ENCODE assay signal across 18 cellular contexts in genomic region chr11:93720522-93720921, GRCh38. TPM values are rescaled to one million over a fixed set of nuclear protein-coding genes. Genes with fewer than 3 reads are reported as not detected.
A peak's percentile ranks its signal among the peaks of the same experiment; 100 is the strongest.
DNase-seq lines count a peak whose midpoint lies in the region; ATAC-seq lines count a peak whose summit lies in the region.
"Had no signal": no experiment of that assay in that cellular context is flagged by ENCODE, and none has a peak within 500 bp of the region (broad histone marks: within the 10 kb centered on the region; RNA-seq: fewer than 3 reads in every experiment).

No MANE protein-coding gene starts in this region.

- no peaks in the 10 kb centered on the region for H3K27me3 Mint-ChIP-seq in CD4-positive, CD25-positive, alpha-beta regulatory T cell
- H3K27me3 Mint-ChIP-seq in naive B cell (no peaks in the 10 kb centered on the region), T-helper 17 cell (no peaks in the 10 kb centered on the region)
- H3K27me3 Mint-ChIP-seq in stimulated activated memory B cell treated with anti-CD40 and anti-IgM and Interleukin-4, amounts not matched to agents 10 μg/mL and 1 μg/mL and 100 μg/mL, for 72 hours = no peaks in the 10 kb centered on the region
- no peaks in the 10 kb centered on the region for H3K27me3 Mint-ChIP-seq in CD8-positive, alpha-beta memory T cell
- H3K27me3 Mint-ChIP-seq: CD4-positive, alpha-beta T cell had no signal

- peaks cover 11% of the 10 kb centered on the region for H3K4me1 ChIP-seq in CD4-positive, CD25-positive, alpha-beta regulatory T cell (ENCODE audit: control insufficient read depth, insufficient read depth, low read length, poor library complexity, severe bottlenecking)
- H3K4me1 ChIP-seq in CD8-positive, alpha-beta memory T cell (ENCODE audit: insufficient read depth, low read length) = peaks cover 15% of the 10 kb centered on the region
- H3K4me1 ChIP-seq: Caco-2, HAP-1 had no signal

- H3K27ac ChIP-seq in CD4-positive, CD25-positive, alpha-beta regulatory T cell (ENCODE audit: insufficient read depth, low read length, poor library complexity, severe bottlenecking) = no peak overlapping the region
- H3K27ac ChIP-seq in CD8-positive, alpha-beta memory T cell (ENCODE audit: low read depth, low read length) = no peak overlapping the region
- H3K27ac ChIP-seq: BLaER1, C4-2B had no signal

- H3K36me3 ChIP-seq in CD4-positive, CD25-positive, alpha-beta regulatory T cell (ENCODE audit: control insufficient read depth, insufficient read depth, low read length) = peaks cover 29% of the 10 kb centered on the region
- H3K36me3 ChIP-seq in CD8-positive, alpha-beta memory T cell (ENCODE audit: insufficient read depth, low read length) = peaks cover 7% of the 10 kb centered on the region

- peak overlapping the region in 2 of 3 donors; percentile 43 to 46 for H3K27ac Mint-ChIP-seq in CD4-positive, CD25-positive, alpha-beta regulatory T cell
- H3K27ac Mint-ChIP-seq in naive B cell (peak overlapping the region in 4 of 6 donors; percentile 7 to 91 (median 64)), T-helper 17 cell (no peak overlapping the region)
- H3K27ac Mint-ChIP-seq in stimulated activated memory B cell treated with anti-CD40 and anti-IgM and Interleukin-4, amounts not matched to agents 10 μg/mL and 1 μg/mL and 100 μg/mL, for 72 hours = peak overlapping the region; percentile 24
- H3K27ac Mint-ChIP-seq in CD8-positive, alpha-beta memory T cell = peak overlapping the region in 1 of 8 donors; percentile 50
- H3K27ac Mint-ChIP-seq: CD4-positive, alpha-beta T cell had no signal

- peaks cover 9 to 25% (median 17%) of the 10 kb centered on the region in 4 donors for H3K4me1 Mint-ChIP-seq in CD4-positive, CD25-positive, alpha-beta regulatory T cell
- H3K4me1 Mint-ChIP-seq in naive B cell (peaks cover 24 to 38% (median 32%) of the 10 kb centered on the region in 3 donors), T-helper 17 cell (peaks cover 7% of the 10 kb centered on the region)
- peaks cover 33% of the 10 kb centered on the region for H3K4me1 Mint-ChIP-seq in stimulated activated memory B cell treated with anti-CD40 and anti-IgM and Interleukin-4, amounts not matched to agents 10 μg/mL and 1 μg/mL and 100 μg/mL, for 72 hours
- peaks cover 18 to 23% (median 22%) of the 10 kb centered on the region in 3 donors for H3K4me1 Mint-ChIP-seq in CD8-positive, alpha-beta memory T cell

- H3K27me3 ChIP-seq in CD4-positive, CD25-positive, alpha-beta regulatory T cell (ENCODE audit: control insufficient read depth, insufficient read depth, low read length) = no peaks in the 10 kb centered on the region
- H3K27me3 ChIP-seq in CD8-positive, alpha-beta memory T cell (ENCODE audit: insufficient read depth, low read length, poor library complexity, severe bottlenecking) = no peaks in the 10 kb centered on the region
- H3K27me3 ChIP-seq: BLaER1 had no signal

- CTCF ChIA-PET in CD8-positive, alpha-beta memory T cell (lab: Charles Lee) = interaction anchor here (1.1 kb wide), 1 partner anchor 53 kb away, joined by 3 read pairs; no protein-coding TSS in a partner anchor

- POLR2A ChIA-PET in CD8-positive, alpha-beta memory T cell (lab: Charles Lee) = no interaction called here

- ATAC-seq in CD4-positive, CD25-positive, alpha-beta regulatory T cell (ENCODE audit: low read depth in 2 of 2) = no peak
- ATAC-seq in naive B cell (ENCODE audit: low read depth in 2 of 2) (no peak), GM19467 (IDR thresholded peaks at IDR 0.05; ENCODE audit: unreplicated experiment) (no peak), T-helper 17 cell (no peak)
- ATAC-seq in stimulated activated memory B cell treated with anti-CD40 and anti-IgM and Interleukin-4, amounts not matched to agents 10 μg/mL and 1 μg/mL and 100 μg/mL, for 72 hours = no peak
- ATAC-seq: GM12878 had no signal

- H3K9me3 ChIP-seq in CD4-positive, CD25-positive, alpha-beta regulatory T cell (ENCODE audit: control insufficient read depth in 2 of 2, low read length in 2 of 2) = no peaks in the 10 kb centered on the region
- no peaks in the 10 kb centered on the region for H3K9me3 ChIP-seq in T-helper 17 cell (ENCODE audit: control insufficient read depth, low read length, poor library complexity, severe bottlenecking)
- H3K9me3 ChIP-seq in CD8-positive, alpha-beta memory T cell (ENCODE audit: low read length) = no peaks in the 10 kb centered on the region
- H3K9me3 ChIP-seq: Caco-2, HAP-1 had no signal

- H3K4me3 ChIP-seq in CD4-positive, CD25-positive, alpha-beta regulatory T cell (ENCODE audit: low read depth, low read length) = no peak overlapping the region
- no peak overlapping the region for H3K4me3 ChIP-seq in CD8-positive, alpha-beta memory T cell (ENCODE audit: low read length)
- H3K4me3 ChIP-seq: BLaER1, GM12878, HAP-1 had no signal

- DNase-seq in CD4-positive, CD25-positive, alpha-beta regulatory T cell = no peak
- peak; percentile 10 for DNase-seq in NCI-H226
- no peak for DNase-seq in naive B cell
- DNase-seq in GM19240 (ENCODE audit: insufficient read length, low spot score) = no peak
- no peak for DNase-seq in T-helper 17 cell
- no peak for DNase-seq in CD8-positive, alpha-beta memory T cell
- DNase-seq: Caco-2; CD4-positive, alpha-beta T cell; DMS153; DND-41; GDM1; GOT3 had no signal

- no peak overlapping the region for H3K4me3 Mint-ChIP-seq in CD4-positive, CD25-positive, alpha-beta regulatory T cell
- peak overlapping the region in 1 of 8 donors; percentile 25 for H3K4me3 Mint-ChIP-seq in naive B cell
- H3K4me3 Mint-ChIP-seq in stimulated activated memory B cell treated with anti-CD40 and anti-IgM and Interleukin-4, amounts not matched to agents 10 μg/mL and 1 μg/mL and 100 μg/mL, for 72 hours = no peak overlapping the region
- H3K4me3 Mint-ChIP-seq in T-helper 17 cell = no peak overlapping the region
- H3K4me3 Mint-ChIP-seq in CD8-positive, alpha-beta memory T cell = no peak overlapping the region
- H3K4me3 Mint-ChIP-seq: CD4-positive, alpha-beta T cell had no signal

- H3K9me3 Mint-ChIP-seq in CD4-positive, CD25-positive, alpha-beta regulatory T cell = peaks cover 0 to 5% (median 0%) of the 10 kb centered on the region in 7 donors
- peaks cover 0 to 11% (median 5%) of the 10 kb centered on the region in 7 donors for H3K9me3 Mint-ChIP-seq in naive B cell
- H3K9me3 Mint-ChIP-seq in stimulated activated memory B cell treated with anti-CD40 and anti-IgM and Interleukin-4, amounts not matched to agents 10 μg/mL and 1 μg/mL and 100 μg/mL, for 72 hours = peaks cover 4% of the 10 kb centered on the region
- no peaks in the 10 kb centered on the region for H3K9me3 Mint-ChIP-seq in CD8-positive, alpha-beta memory T cell

- peaks cover 35% of the 10 kb centered on the region for H3K36me3 Mint-ChIP-seq in CD4-positive, CD25-positive, alpha-beta regulatory T cell
- H3K36me3 Mint-ChIP-seq in naive B cell (peaks cover 19 to 20% of the 10 kb centered on the region in 2 donors), T-helper 17 cell (ENCODE audit: low read depth) (peaks cover 3% of the 10 kb centered on the region)
- H3K36me3 Mint-ChIP-seq in stimulated activated memory B cell treated with anti-CD40 and anti-IgM and Interleukin-4, amounts not matched to agents 10 μg/mL and 1 μg/mL and 100 μg/mL, for 72 hours = peaks cover 56% of the 10 kb centered on the region
- H3K36me3 Mint-ChIP-seq in CD8-positive, alpha-beta memory T cell = peaks cover 14 to 51% (median 17%) of the 10 kb centered on the region in 3 donors

RNA-seq across cellular contexts. Expression of gene TAF1D, which starts 20.8 kb away (rescaled TPM):
- total RNA-seq in CD4-positive, CD25-positive, alpha-beta regulatory T cell = 162 TPM
- 10 to 100 TPM; 18.2 to 22.7 (median 19.4) TPM for polyA plus RNA-seq in CD4-positive, CD25-positive, alpha-beta regulatory T cell
- 10 to 100 TPM; 24.9 to 51.2 (median 36.0) TPM for polyA plus RNA-seq in naive B cell (ENCODE audit: low read depth in 6 of 6)
- 100 to 1,000 TPM; 129 to 143 TPM for total RNA-seq in T-helper 17 cell
- 100 to 1,000 TPM; 249 to 265 TPM for total RNA-seq in CD8-positive, alpha-beta memory T cell
- 18.0 TPM for polyA plus RNA-seq in CD8-positive, alpha-beta memory T cell

RNA-seq across cellular contexts. Expression of gene C11orf54, which starts 20.9 kb away (rescaled TPM):
- 15.3 TPM for total RNA-seq in CD4-positive, CD25-positive, alpha-beta regulatory T cell
- 10 to 100 TPM; 19.5 to 23.2 (median 21.8) TPM for polyA plus RNA-seq in CD4-positive, CD25-positive, alpha-beta regulatory T cell
- polyA plus RNA-seq in naive B cell (ENCODE audit: low read depth in 6 of 6) = 10 to 100 TPM; 15.0 to 29.1 (median 19.8) TPM
- total RNA-seq in T-helper 17 cell = 10 to 100 TPM; 12.1 to 13.9 TPM
- total RNA-seq in CD8-positive, alpha-beta memory T cell = 10 to 100 TPM; 14.9 to 16.8 TPM
- polyA plus RNA-seq in CD8-positive, alpha-beta memory T cell = 18.6 TPM

RNA-seq across cellular contexts. Expression of gene CEP295, which starts 59.0 kb away (rescaled TPM):
- 11.9 TPM for total RNA-seq in CD4-positive, CD25-positive, alpha-beta regulatory T cell
- polyA plus RNA-seq in CD4-positive, CD25-positive, alpha-beta regulatory T cell = 1 to 10 TPM; 1.2 to 1.7 (median 1.5) TPM
- polyA plus RNA-seq in naive B cell (ENCODE audit: low read depth in 6 of 6) = 1 to 10 TPM in 5 of 6 donors, under 1 TPM in 1; 0.18 to 4.2 (median 2.3) TPM
- 10 to 100 TPM in 1 of 2 donors, 1 to 10 TPM in 1; 9.3 to 11.9 TPM for total RNA-seq in T-helper 17 cell
- 10 to 100 TPM; 20.4 to 23.8 TPM for total RNA-seq in CD8-positive, alpha-beta memory T cell
- 1.8 TPM for polyA plus RNA-seq in CD8-positive, alpha-beta memory T cell
